In genomic region chr1:110336300-110337039, GRCh38 we compare ENCODE assay signal across 1 cellular context.
TF ChIP-seq lines count a peak whose summit lies in the region.

No MANE protein-coding gene starts in this region.

TF ChIP-seq in HEK293, 187 proteins besides CTCF, POLR2A, EP300 and RAD21 (continued from another document):
- TF ChIP-seq ZNF580 (tag by site-specific recombination; IDR thresholded peaks at IDR 0.05): no peak
- no peak for TF ChIP-seq HOXA7 (CRISPR knock-in tag; IDR thresholded peaks at IDR 0.05; ENCODE audit: borderline replicate concordance)
- TF ChIP-seq HOXD13 (CRISPR knock-in tag; IDR thresholded peaks at IDR 0.05; ENCODE audit: borderline replicate concordance): no peak
- peak; percentile 88 for TF ChIP-seq ZNF335 (tag by site-specific recombination; conservative IDR thresholded peaks at IDR 0.05)
- TF ChIP-seq ZNF629 (tag by site-specific recombination; IDR thresholded peaks at IDR 0.05): peak; percentile 26; the same call in 1 of the 2 replicates
- TF ChIP-seq GFI1B (tag by site-specific recombination; IDR thresholded peaks at IDR 0.05): 0 out of 2 replicates have a peak, but pooled peaks have one; percentile 47
- no peak for TF ChIP-seq ZNF837 (tag by site-specific recombination; IDR thresholded peaks at IDR 0.05)
- TF ChIP-seq, protein P1, sequence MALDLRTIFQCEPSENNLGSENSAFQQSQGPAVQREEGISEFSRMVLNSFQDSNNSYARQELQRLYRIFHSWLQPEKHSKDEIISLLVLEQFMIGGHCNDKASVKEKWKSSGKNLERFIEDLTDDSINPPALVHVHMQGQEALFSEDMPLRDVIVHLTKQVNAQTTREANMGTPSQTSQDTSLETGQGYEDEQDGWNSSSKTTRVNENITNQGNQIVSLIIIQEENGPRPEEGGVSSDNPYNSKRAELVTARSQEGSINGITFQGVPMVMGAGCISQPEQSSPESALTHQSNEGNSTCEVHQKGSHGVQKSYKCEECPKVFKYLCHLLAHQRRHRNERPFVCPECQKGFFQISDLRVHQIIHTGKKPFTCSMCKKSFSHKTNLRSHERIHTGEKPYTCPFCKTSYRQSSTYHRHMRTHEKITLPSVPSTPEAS (tag by site-specific recombination; IDR thresholded peaks at IDR 0.05): 0 out of 2 replicates have a peak, but pooled peaks have one; percentile 45
- TF ChIP-seq ZFP41 (tag by site-specific recombination; IDR thresholded peaks at IDR 0.05; ENCODE audit: borderline replicate concordance): no peak
- TF ChIP-seq, protein P2, sequence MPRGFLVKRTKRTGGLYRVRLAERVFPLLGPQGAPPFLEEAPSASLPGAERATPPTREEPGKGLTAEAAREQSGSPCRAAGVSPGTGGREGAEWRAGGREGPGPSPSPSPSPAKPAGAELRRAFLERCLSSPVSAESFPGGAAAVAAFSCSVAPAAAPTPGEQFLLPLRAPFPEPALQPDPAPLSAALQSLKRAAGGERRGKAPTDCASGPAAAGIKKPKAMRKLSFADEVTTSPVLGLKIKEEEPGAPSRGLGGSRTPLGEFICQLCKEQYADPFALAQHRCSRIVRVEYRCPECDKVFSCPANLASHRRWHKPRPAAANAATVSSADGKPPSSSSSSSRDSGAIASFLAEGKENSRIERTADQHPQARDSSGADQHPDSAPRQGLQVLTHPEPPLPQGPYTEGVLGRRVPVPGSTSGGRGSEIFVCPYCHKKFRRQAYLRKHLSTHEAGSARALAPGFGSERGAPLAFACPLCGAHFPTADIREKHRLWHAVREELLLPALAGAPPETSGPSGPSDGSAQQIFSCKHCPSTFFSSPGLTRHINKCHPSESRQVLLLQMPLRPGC (tag by site-specific recombination; IDR thresholded peaks at IDR 0.05): 0 out of 2 replicates have a peak, but pooled peaks have one; percentile 27
- TF ChIP-seq ZNF600 (tag by site-specific recombination; IDR thresholded peaks at IDR 0.05): peak; percentile 54; the same call in 1 of the 2 replicates
- peak; percentile 87 for TF ChIP-seq TRIM28 (IDR thresholded peaks at IDR 0.05; ENCODE audit: borderline replicate concordance, low read length)
- no peak for TF ChIP-seq YY1 (tag by site-specific recombination; IDR thresholded peaks at IDR 0.05)
- peak; percentile 59; the same call in 1 of the 2 replicates for TF ChIP-seq ZNF366 (tag by site-specific recombination; conservative IDR thresholded peaks at IDR 0.05)
- no peak for TF ChIP-seq ZNF394 (tag by site-specific recombination; IDR thresholded peaks at IDR 0.05; ENCODE audit: borderline replicate concordance)
- peak; percentile 84 for TF ChIP-seq OSR2 (tag by site-specific recombination; IDR thresholded peaks at IDR 0.05)
- TF ChIP-seq ZNF670 (tag by site-specific recombination; IDR thresholded peaks at IDR 0.05; ENCODE audit: low read depth): no peak
- TF ChIP-seq HIC1 (tag by site-specific recombination; IDR thresholded peaks at IDR 0.05): 0 out of 2 replicates have a peak, but pooled peaks have one; percentile 53
- TF ChIP-seq ZNF221 (tag by site-specific recombination; IDR thresholded peaks at IDR 0.05; ENCODE audit: borderline replicate concordance): no peak
- TF ChIP-seq GLIS2 (tag by site-specific recombination; IDR thresholded peaks at IDR 0.05): no peak
- TF ChIP-seq BCL11A (tag by site-specific recombination; IDR thresholded peaks at IDR 0.05; ENCODE audit: low read depth): peak; percentile 57; the same call in 1 of the 2 replicates
- TF ChIP-seq ZNF155 (tag by site-specific recombination; IDR thresholded peaks at IDR 0.05): no peak
- peak; percentile 20; the same call in 1 of the 2 replicates for TF ChIP-seq PRDM10 (tag by site-specific recombination; IDR thresholded peaks at IDR 0.05)
- TF ChIP-seq ZNF624 (tag by site-specific recombination; IDR thresholded peaks at IDR 0.05): no peak
- TF ChIP-seq KLF1 (tag by site-specific recombination; IDR thresholded peaks at IDR 0.05): no peak
- TF ChIP-seq ZBTB17 (tag by site-specific recombination; IDR thresholded peaks at IDR 0.05): peak; percentile 41
- TF ChIP-seq SETDB1 (IDR thresholded peaks at IDR 0.05; ENCODE audit: insufficient read length, low read length): peak; percentile 12
- peak; percentile 43; the same call in 1 of the 2 replicates for TF ChIP-seq ZEB2 (tag by site-specific recombination; IDR thresholded peaks at IDR 0.05)
